In genomic region chr17:72618018-72618509, GRCh38 we compare ENCODE assay signal across 8 cellular contexts.
DNase-seq lines count a peak whose midpoint lies in the region; ATAC-seq, FAIRE-seq and TF ChIP-seq lines count a peak whose summit lies in the region.

No MANE protein-coding gene starts in this region.

- H3K27me3 Mint-ChIP-seq in CD4-positive, alpha-beta memory T cell: peaks cover 10 to 11% of the 10 kb centered on the region in 2 donors

- no peak overlapping the region for H3K4me2 ChIP-seq in GM12878 (ENCODE audit: control insufficient read depth, insufficient read depth)

- H3K27ac ChIP-seq in CD4-positive, alpha-beta memory T cell (ENCODE audit: low read depth, low read length): peak overlapping the region; percentile 51
- H3K27ac ChIP-seq in GM12878 (ENCODE audit: control insufficient read depth, insufficient read depth): no peak overlapping the region

- no peak for TF ChIP-seq EP300 in GM12878 (IDR thresholded peaks at IDR 0.05; ENCODE audit: borderline replicate concordance in 1 of 2, control insufficient read depth in 1 of 2, low read depth in 2 of 2, low read length in 2 of 2)

- H3K4me1 ChIP-seq in CD4-positive, alpha-beta memory T cell (ENCODE audit: insufficient read depth, low read length): peaks cover 24% of the 10 kb centered on the region
- H3K4me1 ChIP-seq in GM12878 (ENCODE audit: control insufficient read depth, insufficient read depth, low read length): no peaks in the 10 kb centered on the region

- H3K36me3 ChIP-seq in CD4-positive, alpha-beta memory T cell (ENCODE audit: insufficient read depth, low read length): no peaks in the 10 kb centered on the region
- H3K36me3 ChIP-seq in GM12878 (ENCODE audit: control insufficient read depth in 2 of 2, insufficient read depth in 2 of 2, low read length in 1 of 2): no peaks in the 10 kb centered on the region

- WGBS in GM12878 (ENCODE audit: insufficient coverage, insufficient replicate concordance, low lambda C conversion rate, missing lambda C conversion rate): 18% methylated on average over 17 of the region's 17 CpGs

- H3K9me3 ChIP-seq in CD4-positive, alpha-beta memory T cell (ENCODE audit: control insufficient read depth in 1 of 2, low read length in 2 of 2): no peaks in the 10 kb centered on the region
- H3K9me3 ChIP-seq in GM12878 (replicated peaks; ENCODE audit: control insufficient read depth, insufficient read depth, low read length): no peaks in the 10 kb centered on the region; the same call in 2 of the 3 replicates

- CTCF ChIA-PET in CD4-positive, alpha-beta memory T cell (lab: Charles Lee; ENCODE audit: partially characterized antibody): interaction anchor here (1.1 to 2.2 kb wide), 5 partner anchors 17 to 108 kb away, joined by 3 to 14 read pairs (median 5); no protein-coding TSS in a partner anchor
- CTCF ChIA-PET in GM12878 (lab: Yijun Ruan, JAX): interaction anchor here (0.5 to 2.8 kb wide), 15 partner anchors 11 to 503 kb away, joined by 3 to 26 read pairs (median 4); no protein-coding TSS in a partner anchor

- peak; percentile 57 to 86 (median 63) for DNase-seq in CD4-positive, alpha-beta memory T cell
- DNase-seq in NCI-H748 (lab: John Stamatoyannopoulos, UW; ENCODE audit: unreplicated experiment) (peak; percentile 84), GM12878 (ENCODE audit: low read depth, low spot score) (no peak), pons (ENCODE audit: low spot score) (peak; percentile 55), CD1c-positive myeloid dendritic cell (ENCODE audit: extremely low spot score) (no peak), DMS 273 (lab: John Stamatoyannopoulos, UW; ENCODE audit: unreplicated experiment) (no peak)

- H3K4me3 Mint-ChIP-seq in CD4-positive, alpha-beta memory T cell: peak overlapping the region; percentile 72 to 90 (median 82)

- peak overlapping the region; percentile 11 to 39 for H3K4me3 ChIP-seq in CD4-positive, alpha-beta memory T cell (ENCODE audit: low read length in 2 of 2)
- no peak overlapping the region for H3K4me3 ChIP-seq in GM12878

- H3K27ac Mint-ChIP-seq in CD4-positive, alpha-beta memory T cell: peak overlapping the region; percentile 65 to 91 (median 88)

- SMC1A ChIA-PET in GM12878 (lab: Charles Lee; ENCODE audit: uncharacterized antibody, unreplicated experiment): interaction anchor here (0.7 to 4.0 kb wide), 18 partner anchors 11 to 109 kb away, joined by 3 to 28 read pairs (median 5); no protein-coding TSS in a partner anchor

- no peaks in the 10 kb centered on the region for H3K27me3 ChIP-seq in CD4-positive, alpha-beta memory T cell (ENCODE audit: insufficient read depth, low read length)
- H3K27me3 ChIP-seq in GM12878 (replicated peaks in 1 of 2; ENCODE audit: control insufficient read depth in 2 of 2, insufficient read depth in 2 of 2, low read length in 1 of 2): no peaks in the 10 kb centered on the region

- H3K36me3 Mint-ChIP-seq in CD4-positive, alpha-beta memory T cell: no peaks in the 10 kb centered on the region

- in situ Hi-C loops in GM12878 (cut with MboI): no loop called here

- BruUV-seq in GM12878 (replicated peaks; lab: Mats Ljungman, UMichigan): no TSS peak

- POLR2A ChIA-PET in CD4-positive, alpha-beta memory T cell (lab: Charles Lee; ENCODE audit: partially characterized antibody): interaction anchor here (0.9 to 2.5 kb wide), 5 partner anchors 13 to 102 kb away, joined by 3 to 18 read pairs (median 9); no protein-coding TSS in a partner anchor
- POLR2A ChIA-PET in GM12878 (lab: Charles Lee): interaction anchor here (0.5 to 3.0 kb wide), 11 partner anchors 11 to 1280 kb away, joined by 3 to 28 read pairs (median 5); no protein-coding TSS in a partner anchor

- H3K9ac ChIP-seq in GM12878 (ENCODE audit: control insufficient read depth, insufficient read depth, low read length): no peak overlapping the region

- H3K79me2 ChIP-seq in GM12878 (ENCODE audit: control insufficient read depth, insufficient read depth, low read length): no peaks in the 10 kb centered on the region

- TF ChIP-seq POLR2A in GM12878 (IDR thresholded peaks at IDR 0.05; ENCODE audit: low read depth, low read length): no peak

- no peak for FAIRE-seq in GM12878 (lab: Jason Lieb, UNC)

- no peak for TF ChIP-seq CTCF in GM12878 (IDR thresholded peaks at IDR 0.05 in 2 of 3, conservative IDR thresholded peaks at IDR 0.05 in 1 of 3; ENCODE audit: control insufficient read depth in 2 of 3, extremely low read depth in 1 of 3, insufficient read depth in 1 of 3, low read depth in 3 of 3, low read length in 3 of 3)

- TF ChIP-seq RAD21 in GM12878 (IDR thresholded peaks at IDR 0.05; ENCODE audit: insufficient read depth, low read depth, low read length): no peak

- no peaks in the 10 kb centered on the region for H4K20me1 ChIP-seq in GM12878 (ENCODE audit: control insufficient read depth, insufficient read depth)

- intact Hi-C loops in CD4-positive, alpha-beta memory T cell (cut with micrococcal nuclease): no loop called here
- intact Hi-C loops in GM12878 (cut with micrococcal nuclease; ENCODE audit: unreplicated experiment): loop anchor here (5.0 kb wide), 1 partner anchor 56 kb away; no protein-coding TSS in a partner anchor

- peaks cover 15 to 37% (median 22%) of the 10 kb centered on the region in 4 donors for H3K4me1 Mint-ChIP-seq in CD4-positive, alpha-beta memory T cell

- ATAC-seq in GM21619 (IDR thresholded peaks at IDR 0.05; ENCODE audit: unreplicated experiment): peak; percentile 70
- ATAC-seq in GM12878: peak; percentile 48
- ATAC-seq in GM19324 (IDR thresholded peaks at IDR 0.05; ENCODE audit: low FRiP score, unreplicated experiment): no peak

- RAD21 ChIA-PET in GM12878 (lab: Charles Lee; ENCODE audit: unreplicated experiment): interaction anchor here (0.9 to 2.6 kb wide), 10 partner anchors 11 to 195 kb away, joined by 3 to 19 read pairs (median 8); no protein-coding TSS in a partner anchor

- H3K9me3 Mint-ChIP-seq in CD4-positive, alpha-beta memory T cell: no peaks in the 10 kb centered on the region

- no peak overlapping the region for H2AFZ ChIP-seq in GM12878 (ENCODE audit: control insufficient read depth, low read depth, low read length)

TF ChIP-seq in GM12878, 131 proteins besides CTCF, POLR2A, EP300 and RAD21 (continues in another document):
- TF ChIP-seq NFYA (IDR thresholded peaks at IDR 0.05; ENCODE audit: borderline replicate concordance, low read depth, low read length): no peak
- no peak for TF ChIP-seq MYB (IDR thresholded peaks at IDR 0.05; ENCODE audit: borderline replicate concordance, low read depth, low read length)
- TF ChIP-seq RFX5 (IDR thresholded peaks at IDR 0.05; ENCODE audit: low read depth, low read length): 0 out of 2 replicates have a peak, but pooled peaks have one; percentile 54
- no peak for TF ChIP-seq GATAD2B (conservative IDR thresholded peaks at IDR 0.05; ENCODE audit: low read depth)
- TF ChIP-seq IRF3 (IDR thresholded peaks at IDR 0.05): no peak
- TF ChIP-seq ZBTB40 (IDR thresholded peaks at IDR 0.05; ENCODE audit: borderline replicate concordance): no peak
- TF ChIP-seq EGR1 (IDR thresholded peaks at IDR 0.05; ENCODE audit: borderline replicate concordance in 1 of 2, low read depth in 2 of 2, low read length in 2 of 2): no peak
- no peak for TF ChIP-seq HCFC1 (IDR thresholded peaks at IDR 0.05; ENCODE audit: low read length)
- peak; percentile 66 for TF ChIP-seq MEF2B (IDR thresholded peaks at IDR 0.05; ENCODE audit: partially characterized antibody, poor library complexity, severe bottlenecking)
- no peak for TF ChIP-seq MYC (IDR thresholded peaks at IDR 0.05; ENCODE audit: insufficient read depth, insufficient read length, insufficient replicate concordance, low read length, severe bottlenecking)
- no peak for TF ChIP-seq PAX5 (IDR thresholded peaks at IDR 0.05; ENCODE audit: borderline replicate concordance, low read depth, low read length)
- TF ChIP-seq CHD4 (IDR thresholded peaks at IDR 0.05): no peak
- TF ChIP-seq ZNF622 (IDR thresholded peaks at IDR 0.05): no peak
- TF ChIP-seq KDM1A (IDR thresholded peaks at IDR 0.05; ENCODE audit: borderline replicate concordance): no peak
- no peak for TF ChIP-seq NFXL1 (IDR thresholded peaks at IDR 0.05; ENCODE audit: borderline replicate concordance)

Comparison
In these comparisons a context has a peak if more than half of its experiments do, and no peak if none do; other contexts are left out.
1. DNase-seq: peak in CD4-positive, alpha-beta memory T cell (5 of 5), NCI-H748 (single experiment) and pons (single experiment); none in GM12878 (single experiment), CD1c-positive myeloid dendritic cell (single experiment) and DMS 273 (single experiment).